ENCODE assay signal across 19 cellular contexts in genomic region chr15:47439146-47439869, GRCh38.
A peak's percentile ranks its signal among the peaks of the same experiment; 100 is the strongest.
DNase-seq lines count a peak whose midpoint lies in the region; ATAC-seq and TF ChIP-seq lines count a peak whose summit lies in the region.
"Had no signal": no experiment of that assay in that cellular context is flagged by ENCODE, and none has a peak within 500 bp of the region (broad histone marks: within the 10 kb centered on the region; RNA-seq: fewer than 3 reads in every experiment).

No MANE protein-coding gene starts in this region.

- H3K27me3 ChIP-seq in GM23248 (replicated peaks; ENCODE audit: insufficient read depth) (no peaks in the 10 kb centered on the region), rectal smooth muscle tissue (ENCODE audit: control insufficient read depth, insufficient read depth, low read length) (no peaks in the 10 kb centered on the region), colonic mucosa (no peaks in the 10 kb centered on the region)
- H3K27me3 ChIP-seq: suprapubic skin had no signal

- H3F3A ChIP-seq in GM23248 (ENCODE audit: insufficient read depth): no peaks in the 10 kb centered on the region

- H3K4me1 ChIP-seq in GM23248 (ENCODE audit: insufficient read depth) (no peaks in the 10 kb centered on the region), rectal smooth muscle tissue (ENCODE audit: control insufficient read depth, insufficient read depth, low read length) (peaks cover 13% of the 10 kb centered on the region), mucosa of descending colon (ENCODE audit: low read depth) (no peaks in the 10 kb centered on the region), colonic mucosa (no peaks in the 10 kb centered on the region)

- H3K36me3 ChIP-seq in GM23248 (ENCODE audit: low read depth) (no peaks in the 10 kb centered on the region), rectal smooth muscle tissue (ENCODE audit: control insufficient read depth, insufficient read depth, low read length) (no peaks in the 10 kb centered on the region), mucosa of descending colon (ENCODE audit: low read depth) (no peaks in the 10 kb centered on the region), colonic mucosa (no peaks in the 10 kb centered on the region)
- H3K36me3 ChIP-seq: suprapubic skin had no signal

- no peak overlapping the region for H3K27ac ChIP-seq in GM23248
- H3K27ac ChIP-seq in rectal smooth muscle tissue (ENCODE audit: low read depth, low read length): peak overlapping the region; percentile 9
- H3K27ac ChIP-seq in colonic mucosa: no peak overlapping the region
- H3K27ac ChIP-seq: suprapubic skin had no signal

- no peaks in the 10 kb centered on the region for H4K20me1 ChIP-seq in GM23248 (ENCODE audit: insufficient read depth)

- 57 to 61% methylated on average over 2 of the region's 2 CpGs for WGBS in GM23248 (ENCODE audit: low coverage in 1 of 2, low lambda C conversion rate in 2 of 2, missing lambda C conversion rate in 2 of 2), 2 experiments

- H2AFZ ChIP-seq in GM23248: no peak overlapping the region

- H3K4me2 ChIP-seq in GM23248 (ENCODE audit: unreplicated experiment): no peak overlapping the region

- TF ChIP-seq CTCF in mucosa of descending colon (IDR thresholded peaks at IDR 0.05) (no peak), colonic mucosa (IDR thresholded peaks at IDR 0.05) (no peak)

- H3K79me2 ChIP-seq in GM23248 (ENCODE audit: insufficient read depth): no peaks in the 10 kb centered on the region

- ATAC-seq in SK-N-SH treated with all-trans-retinoic acid at 6 μM for 48 hours (no peak; the same call in 2 of the 3 replicates), GM21528 (IDR thresholded peaks at IDR 0.05; ENCODE audit: low FRiP score, unreplicated experiment) (no peak), mucosa of descending colon (no peak)
- ATAC-seq: activated T-helper 17 cell treated with anti-CD3 and anti-CD28 coated beads, Interleukin-2, amount 50 U/mL, for 72 hours had no signal

- in situ Hi-C loops in GM23248 (cut with MboI): no loop called here

- H3K4me3 ChIP-seq in GM23248 (no peak overlapping the region), rectal smooth muscle tissue (ENCODE audit: low read length) (no peak overlapping the region), mucosa of descending colon (no peak overlapping the region), colonic mucosa (no peak overlapping the region)
- H3K4me3 ChIP-seq: suprapubic skin had no signal

- H3K9me2 ChIP-seq in GM23248 (ENCODE audit: insufficient read depth): no peaks in the 10 kb centered on the region

- DNase-seq in GM23248 (peak; percentile 2), fibroblast of gingiva (ENCODE audit: low read depth) (peak; percentile 68), mucosa of descending colon (no peak), colonic mucosa (no peak)
- DNase-seq in activated CD4-positive, CD25-positive, alpha-beta regulatory T cell treated with anti-CD3 and anti-CD28 coated beads, Interleukin-2, amount 50 U/mL, for 72 hours: no peak
- DNase-seq: activated CD4-positive, alpha-beta T cell treated with anti-CD3 and anti-CD28 coated beads for 4 hours; DND-41; midbrain; NCI-H1092; NCI-H2029 treated with DMSO at 0.1 percent for 48 hours; NCI-H510A; RPMI8226; stimulated activated CD4-positive, alpha-beta T cell treated with anti-CD3 and anti-CD28 coated beads, Interleukin-12 subunit alpha, Interleukin-12 subunit beta, amount 100 ng/mL, for 4 hours; stimulated activated CD8-positive, alpha-beta memory T cell treated with anti-CD3 and anti-CD28 coated beads, Interleukin-4, amount 100 ng/mL, for 48 hours had no signal

- no peak overlapping the region for H3K9ac ChIP-seq in GM23248
- no peak overlapping the region for H3K9ac ChIP-seq in rectal smooth muscle tissue (ENCODE audit: low read length)
- no peak overlapping the region for H3K9ac ChIP-seq in colonic mucosa (ENCODE audit: low read depth in 2 of 2, low read length in 2 of 2)

- intact Hi-C loops in mucosa of descending colon (cut with DNase I, micrococcal nuclease) (no loop called here), colonic mucosa (cut with DNase I) (no loop called here)

- H3K9me3 ChIP-seq in GM23248 (ENCODE audit: low read depth): no peaks in the 10 kb centered on the region
- H3K9me3 ChIP-seq in mucosa of descending colon: no peaks in the 10 kb centered on the region
- H3K9me3 ChIP-seq in colonic mucosa: no peaks in the 10 kb centered on the region
- H3K9me3 ChIP-seq: suprapubic skin had no signal

TF ChIP-seq in SK-N-SH treated with all-trans-retinoic acid at 6 μM for 48 hours, 23 proteins besides CTCF, POLR2A, EP300 and RAD21:
- TF ChIP-seq GLIS3 (CRISPR knock-in tag; IDR thresholded peaks at IDR 0.05) (no peak), TCF4 (CRISPR knock-in tag; IDR thresholded peaks at IDR 0.05; ENCODE audit: borderline replicate concordance) (no peak), CSDC2 (CRISPR knock-in tag; IDR thresholded peaks at IDR 0.05) (no peak), ISL1 (CRISPR knock-in tag; IDR thresholded peaks at IDR 0.05) (peak; percentile 23; the same call in 1 of the 2 replicates), ZNF565 (CRISPR knock-in tag; conservative IDR thresholded peaks at IDR 0.05; ENCODE audit: low read depth) (no peak)

Comparison
In these comparisons a context has a peak if more than half of its experiments do, and no peak if none do; other contexts are left out.
1. DNase-seq: peak in GM23248 (single experiment) and fibroblast of gingiva (single experiment); none in activated CD4-positive, CD25-positive, alpha-beta regulatory T cell treated with anti-CD3 and anti-CD28 coated beads, Interleukin-2, amount 50 U/mL, for 72 hours (single experiment), mucosa of descending colon (0 of 3) and colonic mucosa (single experiment).